Comparison of ENCODE assay signal across 36 cellular contexts in the genomic region with DNA sequence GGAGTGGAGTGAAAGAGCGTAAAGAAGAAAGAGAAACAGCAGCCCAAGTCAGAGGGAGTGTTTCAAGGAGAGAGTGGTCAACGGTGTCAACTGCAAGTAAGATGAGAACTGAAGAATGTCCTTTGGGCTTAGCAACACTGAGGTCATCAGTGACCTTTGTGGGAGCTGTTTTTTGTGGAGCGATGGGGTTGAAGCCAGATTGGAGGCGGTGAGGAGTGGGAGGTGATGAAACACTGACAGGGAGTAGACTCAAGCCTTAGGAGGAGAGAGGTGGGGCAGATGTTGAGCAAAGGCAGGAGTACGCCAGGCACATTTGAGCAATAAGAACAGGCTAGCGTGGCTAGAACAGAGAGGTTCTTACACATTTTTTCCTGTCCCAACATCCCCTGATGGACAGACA.
"Had no signal": no experiment of that assay in that cellular context is flagged by ENCODE, and none has a peak within 500 bp of the region (broad histone marks: within the 10 kb centered on the region; RNA-seq: fewer than 3 reads in every experiment).

No MANE protein-coding gene starts in this region.

- H3K4me1 ChIP-seq: Peyer's patch had no signal

- H3K27me3 ChIP-seq: cardiac muscle cell, Peyer's patch had no signal

- H3K36me3 ChIP-seq: cardiac muscle cell, Peyer's patch, WERI-Rb-1 had no signal

- H3K4me2 ChIP-seq: KMS-11 had no signal

- ATAC-seq: activated CD8-positive, alpha-beta T cell treated with anti-CD3 and anti-CD28 coated beads for 36 hours; activated T-cell treated with anti-CD3 and anti-CD28 coated beads, Interleukin-2, amount 50 U/mL, for 72 hours; activated T-helper 17 cell treated with anti-CD3 and anti-CD28 coated beads, Interleukin-2, amount 50 U/mL, for 72 hours; PC-3 had no signal

- DNase-seq: activated CD4-positive, alpha-beta T cell treated with anti-CD3 and anti-CD28 coated beads for 1 hour; activated CD4-positive, alpha-beta T cell treated with anti-CD3 and anti-CD28 coated beads for 48 hours; activated CD4-positive, alpha-beta T cell treated with anti-CD3 and anti-CD28 coated beads, Interleukin-2, amount 50 U/mL, for 4 hours; activated CD4-positive, CD25-positive, alpha-beta regulatory T cell; activated CD8-positive, alpha-beta T cell treated with anti-CD3 and anti-CD28 coated beads for 36 hours; activated effector memory CD4-positive, alpha-beta T cell treated with anti-CD3 and anti-CD28 coated beads, Interleukin-2, amount 50 U/mL, for 16 hours; activated naive CD4-positive, alpha-beta T cell; activated naive CD4-positive, alpha-beta T cell treated with anti-CD3 and anti-CD28 coated beads, Interleukin-2, amount 50 U/mL, for 16 hours; activated naive CD8-positive, alpha-beta T cell treated with anti-CD3 and anti-CD28 coated beads for 36 hours; activated T-cell treated with anti-CD3 and anti-CD28 coated beads, Interleukin-2, amount 50 U/mL, for 1 hour; activated T-cell treated with anti-CD3 and anti-CD28 coated beads, Interleukin-2, amount 50 U/mL, for 72 hours; amniotic stem cell; aorta; MM.1S; MV-4-11; NCI-H1092; NCI-H1436 treated with DMSO at 0.1 percent for 48 hours; NCI-H1694 treated with DMSO at 0.1 percent for 48 hours; NCI-H2029 treated with DMSO at 0.1 percent for 48 hours; NCI-H2107; NCI-H2171; NCI-H510A; NCI-H526; NCI-H748 treated with DMSO at 0.1 percent for 48 hours; NK-92 treated with Interleukin-12 subunit alpha and Interleukin-12 subunit beta, amount 100 ng/mL, for 24 hours; PC-3; Peyer's patch; RPMI8226; SW 1271; T-helper 1 cell; T-helper 2 cell; T1000; WERI-Rb-1 had no signal

- H3K4me3 ChIP-seq: cardiac muscle cell, Peyer's patch had no signal

- H3K9me3 ChIP-seq: Peyer's patch had no signal

- H3K9me3 Mint-ChIP-seq: activated CD8-positive, alpha-beta T cell treated with anti-CD3 and anti-CD28 coated beads for 36 hours; activated naive CD8-positive, alpha-beta T cell treated with anti-CD3 and anti-CD28 coated beads for 36 hours; activated T-helper 17 cell treated with anti-CD3 and anti-CD28 coated beads, Interleukin-2, amount 50 U/mL, for 72 hours had no signal

- H3K4me3 Mint-ChIP-seq: activated CD8-positive, alpha-beta T cell treated with anti-CD3 and anti-CD28 coated beads for 36 hours; activated naive CD8-positive, alpha-beta T cell treated with anti-CD3 and anti-CD28 coated beads for 36 hours; activated T-cell treated with anti-CD3 and anti-CD28 coated beads, Interleukin-2, amount 50 U/mL, for 72 hours; activated T-helper 17 cell treated with anti-CD3 and anti-CD28 coated beads, Interleukin-2, amount 50 U/mL, for 72 hours had no signal

- H3K36me3 Mint-ChIP-seq: activated naive CD8-positive, alpha-beta T cell treated with anti-CD3 and anti-CD28 coated beads for 36 hours had no signal

- H3K9ac ChIP-seq: KMS-11 had no signal

- H3K4me1 Mint-ChIP-seq: activated naive CD8-positive, alpha-beta T cell treated with anti-CD3 and anti-CD28 coated beads for 36 hours; activated T-helper 17 cell treated with anti-CD3 and anti-CD28 coated beads, Interleukin-2, amount 50 U/mL, for 72 hours had no signal

- H3K27ac Mint-ChIP-seq: activated CD8-positive, alpha-beta T cell treated with anti-CD3 and anti-CD28 coated beads for 36 hours; activated naive CD8-positive, alpha-beta T cell treated with anti-CD3 and anti-CD28 coated beads for 36 hours; activated T-cell treated with anti-CD3 and anti-CD28 coated beads, Interleukin-2, amount 50 U/mL, for 72 hours; activated T-helper 17 cell treated with anti-CD3 and anti-CD28 coated beads, Interleukin-2, amount 50 U/mL, for 72 hours had no signal

- H3K27ac ChIP-seq: cardiac muscle cell, KMS-11, Peyer's patch, WERI-Rb-1 had no signal
